1 cellular context compared by ENCODE assay signal in genomic region chr12:69471667-69472385, GRCh38.
TF ChIP-seq lines count a peak whose summit lies in the region.

No MANE protein-coding gene starts in this region.

TF ChIP-seq in IMR-90, 13 proteins besides CTCF, POLR2A, EP300 and RAD21 (continued from another document):
- TF ChIP-seq USF2 (IDR thresholded peaks at IDR 0.05; ENCODE audit: low read depth, low read length): no peak
- TF ChIP-seq CHD1 (IDR thresholded peaks at IDR 0.05; ENCODE audit: low read depth, low read length): no peak
